In genomic region chr3:33067484-33067883, GRCh38 we compare ENCODE assay signal across 1 cellular context.
TF ChIP-seq lines count a peak whose summit lies in the region.

No MANE protein-coding gene starts in this region.

TF ChIP-seq in K562, 482 proteins besides CTCF, POLR2A, EP300 and RAD21 (continued from another document and continues in another):
- TF ChIP-seq CTCFL (IDR thresholded peaks at IDR 0.05; ENCODE audit: borderline replicate concordance, insufficient read depth, low read depth, low read length, poor library complexity, severe bottlenecking) = no peak
- TF ChIP-seq NBN (IDR thresholded peaks at IDR 0.05; ENCODE audit: low read depth) = peak; percentile 84; the same call in 1 of the 2 replicates
- no peak for TF ChIP-seq SIRT6 (IDR thresholded peaks at IDR 0.05; ENCODE audit: low read depth, low read length)
- no peak for TF ChIP-seq TCF15 (CRISPR knock-in tag; IDR thresholded peaks at IDR 0.05)
- TF ChIP-seq ZNF76 (CRISPR knock-in tag; IDR thresholded peaks at IDR 0.05; ENCODE audit: borderline replicate concordance) = no peak
- no peak for TF ChIP-seq FOXJ3 (CRISPR knock-in tag; IDR thresholded peaks at IDR 0.05)
- TF ChIP-seq ZNF764 (CRISPR knock-in tag; IDR thresholded peaks at IDR 0.05; ENCODE audit: low read depth) = no peak
- no peak for TF ChIP-seq SUPT5H (IDR thresholded peaks at IDR 0.05)
- TF ChIP-seq TCF7 (IDR thresholded peaks at IDR 0.05; ENCODE audit: borderline replicate concordance) = no peak; the same call in 1 of the 2 replicates
- TF ChIP-seq DACH1 (IDR thresholded peaks at IDR 0.05; ENCODE audit: partially characterized antibody) = no peak
- TF ChIP-seq ILK (tag; IDR thresholded peaks at IDR 0.05; ENCODE audit: borderline replicate concordance, low read depth) = no peak
- TF ChIP-seq HIVEP1 (CRISPR knock-in tag; IDR thresholded peaks at IDR 0.05) = no peak
- TF ChIP-seq LEF1 (IDR thresholded peaks at IDR 0.05) = peak; percentile 88
- no peak for TF ChIP-seq ZNF280B (CRISPR knock-in tag; IDR thresholded peaks at IDR 0.05)
- TF ChIP-seq THAP7 (CRISPR knock-in tag; IDR thresholded peaks at IDR 0.05) = no peak
- TF ChIP-seq NFE2 (IDR thresholded peaks at IDR 0.05; ENCODE audit: low read depth) = peak; percentile 61
- TF ChIP-seq SPI1 (IDR thresholded peaks at IDR 0.05; ENCODE audit: borderline replicate concordance, low read depth, low read length) = no peak
- no peak for TF ChIP-seq NONO (IDR thresholded peaks at IDR 0.05; ENCODE audit: low read depth in 2 of 2, low read length in 1 of 2)
- peak; percentile 97 for TF ChIP-seq FOSL1 (tag; conservative IDR thresholded peaks at IDR 0.05)
- TF ChIP-seq SMAD1 (IDR thresholded peaks at IDR 0.05; ENCODE audit: low read depth, low read length, partially characterized antibody) = no peak
- TF ChIP-seq IRF1 (CRISPR knock-in tag; IDR thresholded peaks at IDR 0.05; ENCODE audit: borderline replicate concordance) = no peak
- TF ChIP-seq SREBF2 (CRISPR knock-in tag; IDR thresholded peaks at IDR 0.05) = no peak
- TF ChIP-seq NFXL1 (CRISPR knock-in tag; IDR thresholded peaks at IDR 0.05) = no peak
- no peak for TF ChIP-seq ZBTB17 (CRISPR knock-in tag; IDR thresholded peaks at IDR 0.05)
- TF ChIP-seq HMG20B (CRISPR knock-in tag; IDR thresholded peaks at IDR 0.05) = no peak
- no peak for TF ChIP-seq ZC3H11A (IDR thresholded peaks at IDR 0.05; ENCODE audit: low read depth, low read length)
- no peak for TF ChIP-seq HMGN3 (IDR thresholded peaks at IDR 0.05; ENCODE audit: borderline replicate concordance, extremely low read depth, insufficient read length, low read depth, low read length)
- no peak for TF ChIP-seq NEUROD1 (IDR thresholded peaks at IDR 0.05; ENCODE audit: borderline replicate concordance, low read depth, low read length, partially characterized antibody)
- no peak for TF ChIP-seq HOMEZ (CRISPR knock-in tag; IDR thresholded peaks at IDR 0.05)
- TF ChIP-seq TARDBP (IDR thresholded peaks at IDR 0.05) = no peak
- peak; percentile 65 for TF ChIP-seq MYBL2 (IDR thresholded peaks at IDR 0.05; ENCODE audit: low read depth)
- TF ChIP-seq MYBL2 (CRISPR knock-in tag; IDR thresholded peaks at IDR 0.05; ENCODE audit: borderline replicate concordance) = no peak
- no peak for TF ChIP-seq RBM14 (IDR thresholded peaks at IDR 0.05; ENCODE audit: borderline replicate concordance, insufficient read depth, low read depth, low read length)
- no peak for TF ChIP-seq GATA2 (CRISPR knock-in tag; IDR thresholded peaks at IDR 0.05)
- TF ChIP-seq E2F1 (CRISPR knock-in tag; IDR thresholded peaks at IDR 0.05) = no peak
- no peak for TF ChIP-seq CREB3L1 (IDR thresholded peaks at IDR 0.05; ENCODE audit: borderline replicate concordance, low read depth)
- TF ChIP-seq ZNF224 (CRISPR knock-in tag; IDR thresholded peaks at IDR 0.05) = no peak
- peak; percentile 92 for TF ChIP-seq SMARCA4 (IDR thresholded peaks at IDR 0.05)
- peak; percentile 56; the same call in 1 of the 2 replicates for TF ChIP-seq GATAD2B (IDR thresholded peaks at IDR 0.05; ENCODE audit: borderline replicate concordance)
- TF ChIP-seq STAG1 (CRISPR knock-in tag; IDR thresholded peaks at IDR 0.05; ENCODE audit: borderline replicate concordance) = no peak
- no peak for TF ChIP-seq ZFP36 (IDR thresholded peaks at IDR 0.05; ENCODE audit: low read depth, low read length, partially characterized antibody)
- no peak for TF ChIP-seq ZNF586 (CRISPR knock-in tag; conservative IDR thresholded peaks at IDR 0.05)
- no peak for TF ChIP-seq MAZ (CRISPR knock-in tag; conservative IDR thresholded peaks at IDR 0.05 in 1 of 2, IDR thresholded peaks at IDR 0.05 in 1 of 2)
- no peak for TF ChIP-seq ZNF239 (CRISPR knock-in tag; IDR thresholded peaks at IDR 0.05)
- TF ChIP-seq ZNF3 (CRISPR knock-in tag; IDR thresholded peaks at IDR 0.05) = no peak
- no peak for TF ChIP-seq MITF (IDR thresholded peaks at IDR 0.05)
- TF ChIP-seq CC2D1A (IDR thresholded peaks at IDR 0.05) = 0 out of 2 replicates have a peak, but pooled peaks have one; percentile 21
- TF ChIP-seq NCOA1 (IDR thresholded peaks at IDR 0.05; ENCODE audit: low read depth) = peak; percentile 61; the same call in 1 of the 2 replicates
- TF ChIP-seq SRSF7 (optimal IDR thresholded peaks at IDR 0.05; ENCODE audit: low read depth, low read length) = no peak
- TF ChIP-seq REST (CRISPR knock-in tag; IDR thresholded peaks at IDR 0.05; ENCODE audit: low read depth) = no peak
- TF ChIP-seq ZNF830 (CRISPR knock-in tag; IDR thresholded peaks at IDR 0.05) = no peak
- no peak for TF ChIP-seq DLX4 (CRISPR knock-in tag; IDR thresholded peaks at IDR 0.05)
- no peak for TF ChIP-seq ZBTB5 (IDR thresholded peaks at IDR 0.05)
